Comparison of ENCODE assay signal across 11 cellular contexts in the genomic region with DNA sequence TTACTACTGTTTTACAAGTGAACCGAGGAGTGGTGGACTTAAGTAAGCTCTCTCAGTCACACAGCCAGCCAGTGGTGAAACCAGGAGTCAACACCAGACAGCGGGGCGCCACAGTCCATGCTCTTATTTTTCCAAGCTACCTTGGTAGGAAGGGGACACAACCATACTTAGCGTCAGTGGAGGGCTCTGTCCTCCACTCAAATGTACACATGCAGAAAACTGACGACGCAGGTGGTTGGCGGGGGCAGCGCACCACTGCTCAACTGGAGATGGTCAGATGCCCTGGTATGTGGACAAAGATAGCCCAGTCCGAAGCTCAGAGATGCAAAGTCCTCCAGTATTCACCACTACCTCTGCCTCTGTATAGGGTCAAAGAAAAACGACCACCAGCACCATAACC. TPM values are rescaled to one million over a fixed set of nuclear protein-coding genes. Genes with fewer than 3 reads are reported as not detected.
DNase-seq lines count a peak whose midpoint lies in the region; ATAC-seq and TF ChIP-seq lines count a peak whose summit lies in the region.
"Had no signal": no experiment of that assay in that cellular context is flagged by ENCODE, and none has a peak within 500 bp of the region (broad histone marks: within the 10 kb centered on the region; RNA-seq: fewer than 3 reads in every experiment).

No MANE protein-coding gene starts in this region.

- H3K4me1 Mint-ChIP-seq in HFFc6 (ENCODE audit: low read depth): no peaks in the 10 kb centered on the region; the same call in 1 of the 2 replicates
- peaks cover 6% of the 10 kb centered on the region for H3K4me1 Mint-ChIP-seq in activated T-helper 17 cell treated with anti-CD3 and anti-CD28 coated beads, Interleukin-2, amount 50 U/mL, for 72 hours
- H3K4me1 Mint-ChIP-seq in stimulated activated naive B cell treated with anti-CD40 and anti-IgM and Interleukin-4, amounts not matched to agents 10 μg/mL and 1 μg/mL and 100 μg/mL, for 72 hours: peaks cover 21 to 29% of the 10 kb centered on the region in 2 donors
- H3K4me1 Mint-ChIP-seq in activated T-helper 2 cell treated with anti-CD3 and anti-CD28 coated beads, Interferon-gamma antibody, Interleukin-2, Interleukin-4, amounts not matched to agents 10 μg/mL and 5 μg/mL and 100 μg/mL, durations not matched to agents 14 hours and 24 hours and 36 hours (ENCODE audit: low read depth): no peaks in the 10 kb centered on the region

- H3K27me3 ChIP-seq in Peyer's patch: no peaks in the 10 kb centered on the region
- H3K27me3 ChIP-seq: sigmoid colon had no signal

- no peak for DNase-seq in HFFc6
- DNase-seq in stimulated activated naive B cell treated with anti-CD40 and anti-IgM and Interleukin-4, amounts not matched to agents 10 μg/mL and 1 μg/mL and 100 μg/mL, for 72 hours: no peak
- DNase-seq in NCI-H146 (lab: John Stamatoyannopoulos, UW): no peak
- no peak for DNase-seq in Peyer's patch
- DNase-seq in activated T-helper 2 cell treated with anti-CD3 and anti-CD28 coated beads, Interferon-gamma antibody, Interleukin-2, Interleukin-4, amounts not matched to agents 10 μg/mL and 5 μg/mL and 100 μg/mL, durations not matched to agents 14 hours and 24 hours and 36 hours (ENCODE audit: low spot score): no peak
- DNase-seq: Calu3, NCI-H1930, sigmoid colon had no signal

- peaks cover 0 to 5% (median 0%) of the 10 kb centered on the region in 4 donors for H3K4me1 ChIP-seq in Peyer's patch

- H3K9me3 Mint-ChIP-seq in HFFc6: peaks cover 81% of the 10 kb centered on the region
- peaks cover 35% of the 10 kb centered on the region for H3K9me3 Mint-ChIP-seq in activated T-helper 17 cell treated with anti-CD3 and anti-CD28 coated beads, Interleukin-2, amount 50 U/mL, for 72 hours
- peaks cover 9 to 24% of the 10 kb centered on the region in 2 donors for H3K9me3 Mint-ChIP-seq in stimulated activated naive B cell treated with anti-CD40 and anti-IgM and Interleukin-4, amounts not matched to agents 10 μg/mL and 1 μg/mL and 100 μg/mL, for 72 hours
- peaks cover 77% of the 10 kb centered on the region for H3K9me3 Mint-ChIP-seq in activated T-helper 2 cell treated with anti-CD3 and anti-CD28 coated beads, Interferon-gamma antibody, Interleukin-2, Interleukin-4, amounts not matched to agents 10 μg/mL and 5 μg/mL and 100 μg/mL, durations not matched to agents 14 hours and 24 hours and 36 hours

- peaks cover 2% of the 10 kb centered on the region for H3K27me3 Mint-ChIP-seq in HFFc6 (ENCODE audit: insufficient read depth)
- H3K27me3 Mint-ChIP-seq in activated T-helper 17 cell treated with anti-CD3 and anti-CD28 coated beads, Interleukin-2, amount 50 U/mL, for 72 hours: peaks cover 29% of the 10 kb centered on the region
- H3K27me3 Mint-ChIP-seq in stimulated activated naive B cell treated with anti-CD40 and anti-IgM and Interleukin-4, amounts not matched to agents 10 μg/mL and 1 μg/mL and 100 μg/mL, for 72 hours: peaks cover 0 to 12% of the 10 kb centered on the region in 2 donors
- no peaks in the 10 kb centered on the region for H3K27me3 Mint-ChIP-seq in activated T-helper 2 cell treated with anti-CD3 and anti-CD28 coated beads, Interferon-gamma antibody, Interleukin-2, Interleukin-4, amounts not matched to agents 10 μg/mL and 5 μg/mL and 100 μg/mL, durations not matched to agents 14 hours and 24 hours and 36 hours (ENCODE audit: low read depth)

- no peak overlapping the region for H3K27ac ChIP-seq in Peyer's patch
- H3K27ac ChIP-seq: KMS-11 had no signal

- H3K4me3 ChIP-seq in iPS-11a (ENCODE audit: low read depth, low read length) (peak overlapping the region; percentile 94), Peyer's patch (no peak overlapping the region)

- H3K4me3 Mint-ChIP-seq in HFFc6: peak overlapping the region; percentile 91; the same call in 1 of the 2 replicates
- H3K4me3 Mint-ChIP-seq in activated T-helper 17 cell treated with anti-CD3 and anti-CD28 coated beads, Interleukin-2, amount 50 U/mL, for 72 hours: peak overlapping the region; percentile 49
- peak overlapping the region; percentile 88 to 96 for H3K4me3 Mint-ChIP-seq in stimulated activated naive B cell treated with anti-CD40 and anti-IgM and Interleukin-4, amounts not matched to agents 10 μg/mL and 1 μg/mL and 100 μg/mL, for 72 hours
- no peak overlapping the region for H3K4me3 Mint-ChIP-seq in activated T-helper 2 cell treated with anti-CD3 and anti-CD28 coated beads, Interferon-gamma antibody, Interleukin-2, Interleukin-4, amounts not matched to agents 10 μg/mL and 5 μg/mL and 100 μg/mL, durations not matched to agents 14 hours and 24 hours and 36 hours (ENCODE audit: low read depth)

- TF ChIP-seq POLR2A in Peyer's patch (IDR thresholded peaks at IDR 0.05): no peak

- TF ChIP-seq CTCF in HFFc6 (IDR thresholded peaks at IDR 0.05) (no peak), Peyer's patch (IDR thresholded peaks at IDR 0.05) (no peak)

- peaks cover 0 to 9% (median 0%) of the 10 kb centered on the region in 3 donors for H3K36me3 ChIP-seq in Peyer's patch

- peaks cover 0 to 19% (median 8%) of the 10 kb centered on the region in 4 donors for H3K9me3 ChIP-seq in Peyer's patch

- H3K36me3 Mint-ChIP-seq in HFFc6 (ENCODE audit: low read depth): peaks cover 23% of the 10 kb centered on the region
- peaks cover 24% of the 10 kb centered on the region for H3K36me3 Mint-ChIP-seq in activated T-helper 17 cell treated with anti-CD3 and anti-CD28 coated beads, Interleukin-2, amount 50 U/mL, for 72 hours (ENCODE audit: low read depth)
- peaks cover 49 to 68% of the 10 kb centered on the region in 2 donors for H3K36me3 Mint-ChIP-seq in stimulated activated naive B cell treated with anti-CD40 and anti-IgM and Interleukin-4, amounts not matched to agents 10 μg/mL and 1 μg/mL and 100 μg/mL, for 72 hours
- peaks cover 14% of the 10 kb centered on the region for H3K36me3 Mint-ChIP-seq in activated T-helper 2 cell treated with anti-CD3 and anti-CD28 coated beads, Interferon-gamma antibody, Interleukin-2, Interleukin-4, amounts not matched to agents 10 μg/mL and 5 μg/mL and 100 μg/mL, durations not matched to agents 14 hours and 24 hours and 36 hours (ENCODE audit: low read depth)

- intact Hi-C loops in activated T-helper 2 cell treated with anti-CD3 and anti-CD28 coated beads, Interferon-gamma antibody, Interleukin-2, Interleukin-4, amounts not matched to agents 10 μg/mL and 5 μg/mL and 100 μg/mL, durations not matched to agents 14 hours and 24 hours and 36 hours (cut with micrococcal nuclease): no loop called here

- ATAC-seq in activated T-helper 17 cell treated with anti-CD3 and anti-CD28 coated beads, Interleukin-2, amount 50 U/mL, for 72 hours (replicated peaks): no peak
- no peak for ATAC-seq in stimulated activated naive B cell treated with anti-CD40 and anti-IgM and Interleukin-4, amounts not matched to agents 10 μg/mL and 1 μg/mL and 100 μg/mL, for 72 hours (replicated peaks)

- H3K27ac Mint-ChIP-seq in HFFc6: peak overlapping the region; percentile 98; the same call in 1 of the 2 replicates
- H3K27ac Mint-ChIP-seq in activated T-helper 17 cell treated with anti-CD3 and anti-CD28 coated beads, Interleukin-2, amount 50 U/mL, for 72 hours: no peak overlapping the region
- peak overlapping the region; percentile 99 for H3K27ac Mint-ChIP-seq in stimulated activated naive B cell treated with anti-CD40 and anti-IgM and Interleukin-4, amounts not matched to agents 10 μg/mL and 1 μg/mL and 100 μg/mL, for 72 hours
- H3K27ac Mint-ChIP-seq in activated T-helper 2 cell treated with anti-CD3 and anti-CD28 coated beads, Interferon-gamma antibody, Interleukin-2, Interleukin-4, amounts not matched to agents 10 μg/mL and 5 μg/mL and 100 μg/mL, durations not matched to agents 14 hours and 24 hours and 36 hours: no peak overlapping the region

RNA-seq across cellular contexts. Expression of a gene that starts 1.1 kb away (rescaled TPM):
- 1 to 10 TPM in 2 of 6 experiments, under 1 TPM in 4; 0.13 to 2.2 (median 0.49) TPM for total RNA-seq in HFFc6 (2021; fragmentation: NEBNext Ultra II Directional; extraction: Animal tissue kit (Norgen Biotek cat#: 25700))
- 1 to 10 TPM in 1 of 2 donors, not detected in 1; 1.6 TPM for total RNA-seq in activated T-helper 17 cell treated with anti-CD3 and anti-CD28 coated beads, Interleukin-2, amount 50 U/mL, for 72 hours
- total RNA-seq in Peyer's patch: under 1 TPM in 2 of 4 donors, not detected in 2; 0.54 to 0.95 TPM
- total RNA-seq in activated T-helper 2 cell treated with anti-CD3 and anti-CD28 coated beads, Interferon-gamma antibody, Interleukin-2, Interleukin-4, amounts not matched to agents 10 μg/mL and 5 μg/mL and 100 μg/mL, durations not matched to agents 14 hours and 24 hours and 36 hours: 0.09 TPM in 2 replicates
- total RNA-seq: Calu3 had no signal

RNA-seq across cellular contexts. Expression of a gene that starts 31.6 kb away (rescaled TPM):
- 1 to 10 TPM; 2.0 to 2.8 (median 2.3) TPM for total RNA-seq in HFFc6 (2021; fragmentation: NEBNext Ultra II Directional; extraction: Animal tissue kit (Norgen Biotek cat#: 25700))
- total RNA-seq in activated T-helper 17 cell treated with anti-CD3 and anti-CD28 coated beads, Interleukin-2, amount 50 U/mL, for 72 hours: 1 to 10 TPM in 1 of 2 donors, under 1 TPM in 1; 0.91 to 1.2 TPM
- total RNA-seq in Peyer's patch: 1 to 10 TPM; 1.1 to 7.4 (median 2.1) TPM
- total RNA-seq in activated T-helper 2 cell treated with anti-CD3 and anti-CD28 coated beads, Interferon-gamma antibody, Interleukin-2, Interleukin-4, amounts not matched to agents 10 μg/mL and 5 μg/mL and 100 μg/mL, durations not matched to agents 14 hours and 24 hours and 36 hours: 0.05 TPM in 2 replicates

Comparison
In these comparisons a context has a peak if more than half of its experiments do, and no peak if none do; other contexts are left out.
1. H3K27ac Mint-ChIP-seq: peak in HFFc6 (single experiment) and stimulated activated naive B cell treated with anti-CD40 and anti-IgM and Interleukin-4, amounts not matched to agents 10 μg/mL and 1 μg/mL and 100 μg/mL, for 72 hours (single experiment); none in activated T-helper 17 cell treated with anti-CD3 and anti-CD28 coated beads, Interleukin-2, amount 50 U/mL, for 72 hours (single experiment) and activated T-helper 2 cell treated with anti-CD3 and anti-CD28 coated beads, Interferon-gamma antibody, Interleukin-2, Interleukin-4, amounts not matched to agents 10 μg/mL and 5 μg/mL and 100 μg/mL, durations not matched to agents 14 hours and 24 hours and 36 hours (single experiment).